1 cellular context compared by ENCODE assay signal in genomic region chr16:84813141-84813933, GRCh38.
A peak's percentile ranks its signal among the peaks of the same experiment; 100 is the strongest.
TF ChIP-seq lines count a peak whose summit lies in the region.

No MANE protein-coding gene starts in this region.

TF ChIP-seq in K562, 482 proteins besides CTCF, POLR2A, EP300 and RAD21 (continued from another document and continues in another):
- TF ChIP-seq, protein P1, sequence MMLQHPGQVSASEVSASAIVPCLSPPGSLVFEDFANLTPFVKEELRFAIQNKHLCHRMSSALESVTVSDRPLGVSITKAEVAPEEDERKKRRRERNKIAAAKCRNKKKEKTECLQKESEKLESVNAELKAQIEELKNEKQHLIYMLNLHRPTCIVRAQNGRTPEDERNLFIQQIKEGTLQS (IDR thresholded peaks at IDR 0.05) = peak; percentile 73
- TF ChIP-seq, protein P1 (CRISPR knock-in tag; conservative IDR thresholded peaks at IDR 0.05) = no peak
- no peak for TF ChIP-seq POLR2AphosphoS5 (IDR thresholded peaks at IDR 0.05; ENCODE audit: control insufficient read depth, insufficient read depth, low read depth, low read length)
- TF ChIP-seq DLX4 (CRISPR knock-in tag; IDR thresholded peaks at IDR 0.05) = no peak
- no peak for TF ChIP-seq HDAC8 (tag; IDR thresholded peaks at IDR 0.05)
- TF ChIP-seq PYGO2 (tag; IDR thresholded peaks at IDR 0.05) = no peak
- TF ChIP-seq TFE3 (CRISPR knock-in tag; IDR thresholded peaks at IDR 0.05) = peak; percentile 86
- peak; percentile 87 for TF ChIP-seq TOE1 (IDR thresholded peaks at IDR 0.05; ENCODE audit: borderline replicate concordance)
- no peak for TF ChIP-seq TOE1 (CRISPR knock-in tag; IDR thresholded peaks at IDR 0.05; ENCODE audit: borderline replicate concordance, low read depth)
- TF ChIP-seq, protein P2, sequence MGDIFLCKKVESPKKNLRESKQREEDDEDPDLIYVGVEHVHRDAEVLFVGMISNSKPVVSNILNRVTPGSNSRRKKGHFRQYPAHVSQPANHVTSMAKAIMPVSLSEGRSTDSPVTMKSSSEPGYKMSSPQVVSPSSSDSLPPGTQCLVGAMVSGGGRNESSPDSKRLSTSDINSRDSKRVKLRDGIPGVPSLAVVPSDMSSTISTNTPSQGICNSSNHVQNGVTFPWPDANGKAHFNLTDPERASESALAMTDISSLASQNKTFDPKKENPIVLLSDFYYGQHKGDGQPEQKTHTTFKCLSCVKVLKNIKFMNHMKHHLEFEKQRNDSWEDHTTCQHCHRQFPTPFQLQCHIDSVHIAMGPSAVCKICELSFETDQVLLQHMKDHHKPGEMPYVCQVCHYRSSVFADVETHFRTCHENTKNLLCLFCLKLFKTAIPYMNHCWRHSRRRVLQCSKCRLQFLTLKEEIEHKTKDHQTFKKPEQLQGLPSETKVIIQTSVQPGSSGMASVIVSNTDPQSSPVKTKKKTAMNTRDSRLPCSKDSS (IDR thresholded peaks at IDR 0.05; ENCODE audit: low read depth, partially characterized antibody) = peak; percentile 43
- no peak for TF ChIP-seq ESRRA (IDR thresholded peaks at IDR 0.05; ENCODE audit: borderline replicate concordance, low read depth)
- TF ChIP-seq KLF1 (tag; IDR thresholded peaks at IDR 0.05) = no peak
- no peak for TF ChIP-seq NFE2 (IDR thresholded peaks at IDR 0.05; ENCODE audit: low read depth)
- TF ChIP-seq, protein P3, sequence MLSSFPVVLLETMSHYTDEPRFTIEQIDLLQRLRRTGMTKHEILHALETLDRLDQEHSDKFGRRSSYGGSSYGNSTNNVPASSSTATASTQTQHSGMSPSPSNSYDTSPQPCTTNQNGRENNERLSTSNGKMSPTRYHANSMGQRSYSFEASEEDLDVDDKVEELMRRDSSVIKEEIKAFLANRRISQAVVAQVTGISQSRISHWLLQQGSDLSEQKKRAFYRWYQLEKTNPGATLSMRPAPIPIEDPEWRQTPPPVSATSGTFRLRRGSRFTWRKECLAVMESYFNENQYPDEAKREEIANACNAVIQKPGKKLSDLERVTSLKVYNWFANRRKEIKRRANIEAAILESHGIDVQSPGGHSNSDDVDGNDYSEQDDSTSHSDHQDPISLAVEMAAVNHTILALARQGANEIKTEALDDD (IDR thresholded peaks at IDR 0.05) = no peak
- no peak for TF ChIP-seq ARHGAP35 (IDR thresholded peaks at IDR 0.05; ENCODE audit: partially characterized antibody)
- peak; percentile 33; the same call in 1 of the 2 replicates for TF ChIP-seq CBFA2T2 (conservative IDR thresholded peaks at IDR 0.05)
- TF ChIP-seq RBM39 (optimal IDR thresholded peaks at IDR 0.05; ENCODE audit: low read depth, low read length) = no peak
- TF ChIP-seq ARID1B (IDR thresholded peaks at IDR 0.05) = no peak
- TF ChIP-seq L3MBTL2 (IDR thresholded peaks at IDR 0.05) = peak; percentile 89
- no peak for TF ChIP-seq JUND (IDR thresholded peaks at IDR 0.05; ENCODE audit: borderline replicate concordance, low read depth, low read length)
- TF ChIP-seq JUND (tag; IDR thresholded peaks at IDR 0.05; ENCODE audit: borderline replicate concordance, low read depth, low read length) = peak; percentile 21; the same call in 1 of the 3 replicates
- TF ChIP-seq KAT7 (CRISPR knock-in tag; IDR thresholded peaks at IDR 0.05; ENCODE audit: borderline replicate concordance) = no peak
- no peak for TF ChIP-seq HIVEP1 (CRISPR knock-in tag; IDR thresholded peaks at IDR 0.05)
- TF ChIP-seq ZNF778 (CRISPR knock-in tag; IDR thresholded peaks at IDR 0.05) = no peak
- TF ChIP-seq, protein P4, sequence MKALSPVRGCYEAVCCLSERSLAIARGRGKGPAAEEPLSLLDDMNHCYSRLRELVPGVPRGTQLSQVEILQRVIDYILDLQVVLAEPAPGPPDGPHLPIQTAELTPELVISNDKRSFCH (CRISPR knock-in tag; IDR thresholded peaks at IDR 0.05) = no peak
- TF ChIP-seq, protein P4 (tag; IDR thresholded peaks at IDR 0.05) = no peak
- TF ChIP-seq, protein P5, sequence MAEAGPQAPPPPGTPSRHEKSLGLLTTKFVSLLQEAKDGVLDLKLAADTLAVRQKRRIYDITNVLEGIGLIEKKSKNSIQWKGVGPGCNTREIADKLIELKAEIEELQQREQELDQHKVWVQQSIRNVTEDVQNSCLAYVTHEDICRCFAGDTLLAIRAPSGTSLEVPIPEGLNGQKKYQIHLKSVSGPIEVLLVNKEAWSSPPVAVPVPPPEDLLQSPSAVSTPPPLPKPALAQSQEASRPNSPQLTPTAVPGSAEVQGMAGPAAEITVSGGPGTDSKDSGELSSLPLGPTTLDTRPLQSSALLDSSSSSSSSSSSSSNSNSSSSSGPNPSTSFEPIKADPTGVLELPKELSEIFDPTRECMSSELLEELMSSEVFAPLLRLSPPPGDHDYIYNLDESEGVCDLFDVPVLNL (CRISPR knock-in tag; IDR thresholded peaks at IDR 0.05; ENCODE audit: low read depth) = no peak
- no peak for TF ChIP-seq ZFP30 (CRISPR knock-in tag; IDR thresholded peaks at IDR 0.05; ENCODE audit: borderline replicate concordance)
- no peak for TF ChIP-seq ZNF217 (CRISPR knock-in tag; IDR thresholded peaks at IDR 0.05)
- TF ChIP-seq, protein P6, sequence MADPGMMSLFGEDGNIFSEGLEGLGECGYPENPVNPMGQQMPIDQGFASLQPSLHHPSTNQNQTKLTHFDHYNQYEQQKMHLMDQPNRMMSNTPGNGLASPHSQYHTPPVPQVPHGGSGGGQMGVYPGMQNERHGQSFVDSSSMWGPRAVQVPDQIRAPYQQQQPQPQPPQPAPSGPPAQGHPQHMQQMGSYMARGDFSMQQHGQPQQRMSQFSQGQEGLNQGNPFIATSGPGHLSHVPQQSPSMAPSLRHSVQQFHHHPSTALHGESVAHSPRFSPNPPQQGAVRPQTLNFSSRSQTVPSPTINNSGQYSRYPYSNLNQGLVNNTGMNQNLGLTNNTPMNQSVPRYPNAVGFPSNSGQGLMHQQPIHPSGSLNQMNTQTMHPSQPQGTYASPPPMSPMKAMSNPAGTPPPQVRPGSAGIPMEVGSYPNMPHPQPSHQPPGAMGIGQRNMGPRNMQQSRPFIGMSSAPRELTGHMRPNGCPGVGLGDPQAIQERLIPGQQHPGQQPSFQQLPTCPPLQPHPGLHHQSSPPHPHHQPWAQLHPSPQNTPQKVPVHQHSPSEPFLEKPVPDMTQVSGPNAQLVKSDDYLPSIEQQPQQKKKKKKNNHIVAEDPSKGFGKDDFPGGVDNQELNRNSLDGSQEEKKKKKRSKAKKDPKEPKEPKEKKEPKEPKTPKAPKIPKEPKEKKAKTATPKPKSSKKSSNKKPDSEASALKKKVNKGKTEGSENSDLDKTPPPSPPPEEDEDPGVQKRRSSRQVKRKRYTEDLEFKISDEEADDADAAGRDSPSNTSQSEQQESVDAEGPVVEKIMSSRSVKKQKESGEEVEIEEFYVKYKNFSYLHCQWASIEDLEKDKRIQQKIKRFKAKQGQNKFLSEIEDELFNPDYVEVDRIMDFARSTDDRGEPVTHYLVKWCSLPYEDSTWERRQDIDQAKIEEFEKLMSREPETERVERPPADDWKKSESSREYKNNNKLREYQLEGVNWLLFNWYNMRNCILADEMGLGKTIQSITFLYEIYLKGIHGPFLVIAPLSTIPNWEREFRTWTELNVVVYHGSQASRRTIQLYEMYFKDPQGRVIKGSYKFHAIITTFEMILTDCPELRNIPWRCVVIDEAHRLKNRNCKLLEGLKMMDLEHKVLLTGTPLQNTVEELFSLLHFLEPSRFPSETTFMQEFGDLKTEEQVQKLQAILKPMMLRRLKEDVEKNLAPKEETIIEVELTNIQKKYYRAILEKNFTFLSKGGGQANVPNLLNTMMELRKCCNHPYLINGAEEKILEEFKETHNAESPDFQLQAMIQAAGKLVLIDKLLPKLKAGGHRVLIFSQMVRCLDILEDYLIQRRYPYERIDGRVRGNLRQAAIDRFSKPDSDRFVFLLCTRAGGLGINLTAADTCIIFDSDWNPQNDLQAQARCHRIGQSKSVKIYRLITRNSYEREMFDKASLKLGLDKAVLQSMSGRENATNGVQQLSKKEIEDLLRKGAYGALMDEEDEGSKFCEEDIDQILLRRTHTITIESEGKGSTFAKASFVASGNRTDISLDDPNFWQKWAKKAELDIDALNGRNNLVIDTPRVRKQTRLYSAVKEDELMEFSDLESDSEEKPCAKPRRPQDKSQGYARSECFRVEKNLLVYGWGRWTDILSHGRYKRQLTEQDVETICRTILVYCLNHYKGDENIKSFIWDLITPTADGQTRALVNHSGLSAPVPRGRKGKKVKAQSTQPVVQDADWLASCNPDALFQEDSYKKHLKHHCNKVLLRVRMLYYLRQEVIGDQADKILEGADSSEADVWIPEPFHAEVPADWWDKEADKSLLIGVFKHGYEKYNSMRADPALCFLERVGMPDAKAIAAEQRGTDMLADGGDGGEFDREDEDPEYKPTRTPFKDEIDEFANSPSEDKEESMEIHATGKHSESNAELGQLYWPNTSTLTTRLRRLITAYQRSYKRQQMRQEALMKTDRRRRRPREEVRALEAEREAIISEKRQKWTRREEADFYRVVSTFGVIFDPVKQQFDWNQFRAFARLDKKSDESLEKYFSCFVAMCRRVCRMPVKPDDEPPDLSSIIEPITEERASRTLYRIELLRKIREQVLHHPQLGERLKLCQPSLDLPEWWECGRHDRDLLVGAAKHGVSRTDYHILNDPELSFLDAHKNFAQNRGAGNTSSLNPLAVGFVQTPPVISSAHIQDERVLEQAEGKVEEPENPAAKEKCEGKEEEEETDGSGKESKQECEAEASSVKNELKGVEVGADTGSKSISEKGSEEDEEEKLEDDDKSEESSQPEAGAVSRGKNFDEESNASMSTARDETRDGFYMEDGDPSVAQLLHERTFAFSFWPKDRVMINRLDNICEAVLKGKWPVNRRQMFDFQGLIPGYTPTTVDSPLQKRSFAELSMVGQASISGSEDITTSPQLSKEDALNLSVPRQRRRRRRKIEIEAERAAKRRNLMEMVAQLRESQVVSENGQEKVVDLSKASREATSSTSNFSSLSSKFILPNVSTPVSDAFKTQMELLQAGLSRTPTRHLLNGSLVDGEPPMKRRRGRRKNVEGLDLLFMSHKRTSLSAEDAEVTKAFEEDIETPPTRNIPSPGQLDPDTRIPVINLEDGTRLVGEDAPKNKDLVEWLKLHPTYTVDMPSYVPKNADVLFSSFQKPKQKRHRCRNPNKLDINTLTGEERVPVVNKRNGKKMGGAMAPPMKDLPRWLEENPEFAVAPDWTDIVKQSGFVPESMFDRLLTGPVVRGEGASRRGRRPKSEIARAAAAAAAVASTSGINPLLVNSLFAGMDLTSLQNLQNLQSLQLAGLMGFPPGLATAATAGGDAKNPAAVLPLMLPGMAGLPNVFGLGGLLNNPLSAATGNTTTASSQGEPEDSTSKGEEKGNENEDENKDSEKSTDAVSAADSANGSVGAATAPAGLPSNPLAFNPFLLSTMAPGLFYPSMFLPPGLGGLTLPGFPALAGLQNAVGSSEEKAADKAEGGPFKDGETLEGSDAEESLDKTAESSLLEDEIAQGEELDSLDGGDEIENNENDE (IDR thresholded peaks at IDR 0.05; ENCODE audit: low read depth, low read length) = no peak
- no peak for TF ChIP-seq ZNF592 (IDR thresholded peaks at IDR 0.05)
- no peak for TF ChIP-seq ZNF316 (IDR thresholded peaks at IDR 0.05)
- no peak for TF ChIP-seq SP2 (IDR thresholded peaks at IDR 0.05; ENCODE audit: extremely low read depth, low read depth, low read length, poor library complexity, severe bottlenecking)
- TF ChIP-seq CHD4 (IDR thresholded peaks at IDR 0.05; ENCODE audit: insufficient read depth, insufficient replicate concordance, low read depth, low read length, poor library complexity, severe bottlenecking) = no peak
- no peak for TF ChIP-seq ZNF224 (CRISPR knock-in tag; IDR thresholded peaks at IDR 0.05)
- no peak for TF ChIP-seq NFIX (CRISPR knock-in tag; IDR thresholded peaks at IDR 0.05; ENCODE audit: low read depth)
